In genomic region chr14:77498984-77499527, GRCh38 we compare ENCODE assay signal across 8 cellular contexts. TPM values are rescaled to one million over a fixed set of nuclear protein-coding genes. Genes with fewer than 3 reads are reported as not detected.
A peak's percentile ranks its signal among the peaks of the same experiment; 100 is the strongest.
DNase-seq lines count a peak whose midpoint lies in the region; ATAC-seq and TF ChIP-seq lines count a peak whose summit lies in the region.

No MANE protein-coding gene starts in this region.

- peak overlapping the region; percentile 51 for H3K4me3 ChIP-seq in choroid plexus epithelial cell (ENCODE audit: low read depth, low read length)

- H3K27ac Mint-ChIP-seq in naive B cell = no peak overlapping the region

- peaks cover 0 to 7% (median 3%) of the 10 kb centered on the region in 7 donors for H3K9me3 Mint-ChIP-seq in naive B cell

- no peak for TF ChIP-seq CTCF in choroid plexus epithelial cell (conservative IDR thresholded peaks at IDR 0.05; ENCODE audit: low read depth, low read length)

- DNase-seq in NCI-H146 (lab: John Stamatoyannopoulos, UW) (peak; percentile 58), choroid plexus epithelial cell (ENCODE audit: low read depth) (no peak), naive B cell (no peak), superior temporal gyrus (ENCODE audit: extremely low spot score) (no peak), RKO (ENCODE audit: low spot score) (no peak)

- H3K36me3 Mint-ChIP-seq in naive B cell = peaks cover 4 to 6% of the 10 kb centered on the region in 2 donors

- H3K4me1 Mint-ChIP-seq in naive B cell = peaks cover 13 to 22% (median 20%) of the 10 kb centered on the region in 3 donors

- peak overlapping the region; percentile 74 for H3K9ac ChIP-seq in ES-I3 (ENCODE audit: low read depth, low read length)

- ATAC-seq in GM21381 (IDR thresholded peaks at IDR 0.05; ENCODE audit: unreplicated experiment) = peak; percentile 27
- peak; percentile 13 to 17 for ATAC-seq in naive B cell (ENCODE audit: low read depth in 2 of 2)
- no peak for ATAC-seq in HG03135 (IDR thresholded peaks at IDR 0.05; ENCODE audit: unreplicated experiment)

- H3K27me3 Mint-ChIP-seq in naive B cell = peaks cover 17 to 42% (median 20%) of the 10 kb centered on the region in 3 donors

- no peaks in the 10 kb centered on the region for H3K9me3 ChIP-seq in ES-I3 (ENCODE audit: control insufficient read depth, insufficient read depth, low read length)

- no peaks in the 10 kb centered on the region; the same call in 1 of the 2 replicates for H3K36me3 ChIP-seq in ES-I3 (ENCODE audit: insufficient read depth, low read length)

- no peaks in the 10 kb centered on the region for H3K4me1 ChIP-seq in ES-I3 (ENCODE audit: insufficient read depth, low read length)

- H3K4me3 Mint-ChIP-seq in naive B cell = peak overlapping the region; percentile 42 to 89 (median 78)

RNA-seq across cellular contexts. Expression of gene ISM2, which starts 0.4 kb away (rescaled TPM):
- under 1 TPM in 1 of 6 donors, not detected in 5; 0.57 TPM for polyA plus RNA-seq in naive B cell (ENCODE audit: low read depth in 6 of 6)

RNA-seq across cellular contexts. Expression of gene AHSA1, which starts 41.2 kb away (rescaled TPM):
- polyA plus RNA-seq in naive B cell (ENCODE audit: low read depth in 6 of 6) = 100 to 1,000 TPM in 3 of 6 donors, 10 to 100 TPM in 3; 81.8 to 127 (median 104) TPM

RNA-seq across cellular contexts. Expression of gene VIPAS39, which starts 41.7 kb away (rescaled TPM):
- 10 to 100 TPM in 2 of 6 donors, 1 to 10 TPM in 4; 8.6 to 13.9 (median 9.7) TPM for polyA plus RNA-seq in naive B cell (ENCODE audit: low read depth in 6 of 6)
